24 cellular contexts compared by ENCODE assay signal in the genomic region with DNA sequence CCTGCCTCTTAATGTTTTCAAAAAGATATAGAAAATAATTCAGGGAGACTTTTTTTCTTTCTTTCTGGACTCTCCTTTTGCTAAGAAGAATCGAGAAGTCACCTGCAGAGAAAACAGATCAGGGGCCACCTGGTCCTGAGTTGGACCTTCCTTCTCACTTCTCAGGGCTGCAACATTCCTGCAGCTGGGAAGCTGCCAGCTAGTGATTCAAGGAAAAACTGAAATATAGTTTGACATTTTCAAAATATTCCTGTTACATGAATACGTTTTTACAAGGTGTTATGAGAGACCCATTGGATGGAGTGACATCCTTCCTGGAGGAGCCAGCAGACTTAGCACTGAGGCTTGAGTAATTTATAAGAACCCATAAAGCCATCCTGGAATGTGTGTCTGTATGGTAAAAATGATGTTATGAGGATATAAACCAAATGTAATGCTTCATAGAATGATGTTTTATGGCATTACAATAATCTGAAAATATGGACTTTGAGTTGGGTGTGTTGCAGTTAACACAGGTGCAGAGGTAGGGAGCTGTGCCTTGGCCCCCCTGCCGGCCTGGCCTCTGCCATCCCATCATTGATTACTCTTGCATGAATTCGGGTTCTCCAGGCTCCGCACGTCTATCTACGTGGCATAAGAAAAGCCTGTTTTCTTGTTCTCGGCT.
DNase-seq lines count a peak whose midpoint lies in the region; TF ChIP-seq lines count a peak whose summit lies in the region.
"Had no signal": no experiment of that assay in that cellular context is flagged by ENCODE, and none has a peak within 500 bp of the region (broad histone marks: within the 10 kb centered on the region; RNA-seq: fewer than 3 reads in every experiment).

No MANE protein-coding gene starts in this region.

- intact Hi-C loops in CD4-positive, alpha-beta memory T cell (cut with micrococcal nuclease), result no loop called here

- H2AFZ ChIP-seq in hepatocyte (no peak overlapping the region), smooth muscle cell (ENCODE audit: low read depth) (no peak overlapping the region)
- H2AFZ ChIP-seq: PC-9 had no signal

- WGBS in hepatocyte (ENCODE audit: low lambda C conversion rate, missing lambda C conversion rate), result 91% methylated on average over 8 of the region's 8 CpGs
- 90% methylated on average over 8 of the region's 8 CpGs for WGBS in smooth muscle cell (ENCODE audit: low lambda C conversion rate)

- peaks cover 4% of the 10 kb centered on the region for H3K27me3 Mint-ChIP-seq in activated CD4-positive, alpha-beta T cell treated with anti-CD3 and anti-CD28 coated beads, Interleukin-2, amount 10 ng/mL, durations not matched to agents 7 days and 5 days
- peaks cover 3 to 12% of the 10 kb centered on the region in 2 donors for H3K27me3 Mint-ChIP-seq in CD4-positive, alpha-beta memory T cell

- H3K79me2 ChIP-seq in hepatocyte, result no peaks in the 10 kb centered on the region
- no peaks in the 10 kb centered on the region for H3K79me2 ChIP-seq in smooth muscle cell (ENCODE audit: low read depth)

- POLR2A ChIA-PET in activated CD4-positive, alpha-beta T cell treated with anti-CD3 and anti-CD28 coated beads, Interleukin-2, amount 10 ng/mL, durations not matched to agents 7 days and 5 days (lab: Charles Lee), result no interaction called here
- POLR2A ChIA-PET in CD4-positive, alpha-beta memory T cell (lab: Charles Lee; ENCODE audit: partially characterized antibody), result no interaction called here

- no peaks in the 10 kb centered on the region for H4K20me1 ChIP-seq in hepatocyte (ENCODE audit: insufficient read depth, poor library complexity, severe bottlenecking)
- H4K20me1 ChIP-seq in smooth muscle cell (ENCODE audit: low read depth), result no peaks in the 10 kb centered on the region
- H4K20me1 ChIP-seq: BLaER1 treated with 17β-estradiol and CSF1 and Interleukin-3, amounts not matched to agents 10 nM and 100 nM had no signal

- no peaks in the 10 kb centered on the region for H3K4me1 Mint-ChIP-seq in activated CD4-positive, alpha-beta T cell treated with anti-CD3 and anti-CD28 coated beads, Interleukin-2, amount 10 ng/mL, durations not matched to agents 7 days and 5 days
- H3K4me1 Mint-ChIP-seq in CD4-positive, alpha-beta memory T cell, result no peaks in the 10 kb centered on the region

- no peaks in the 10 kb centered on the region for H3K9me3 Mint-ChIP-seq in activated CD4-positive, alpha-beta T cell treated with anti-CD3 and anti-CD28 coated beads, Interleukin-2, amount 10 ng/mL, durations not matched to agents 7 days and 5 days
- H3K9me3 Mint-ChIP-seq in CD4-positive, alpha-beta memory T cell, result peaks cover 0 to 6% (median 3%) of the 10 kb centered on the region in 8 donors

- no peaks in the 10 kb centered on the region for H3K9me2 ChIP-seq in hepatocyte (replicated peaks; ENCODE audit: insufficient read depth)

- H3K4me1 ChIP-seq in hepatocyte (ENCODE audit: insufficient read depth) (no peaks in the 10 kb centered on the region), mucosa of rectum (ENCODE audit: control insufficient read depth in 2 of 2, insufficient read depth in 2 of 2, low read length in 2 of 2) (peaks cover 7 to 36% of the 10 kb centered on the region in 2 donors), smooth muscle cell (ENCODE audit: low read depth) (no peaks in the 10 kb centered on the region)
- H3K4me1 ChIP-seq in CD4-positive, alpha-beta memory T cell (ENCODE audit: insufficient read depth, low read length), result no peaks in the 10 kb centered on the region
- H3K4me1 ChIP-seq: SJSA1 had no signal

- H3K9me3 ChIP-seq in hepatocyte (ENCODE audit: low read depth) (no peaks in the 10 kb centered on the region), mucosa of rectum (ENCODE audit: control insufficient read depth in 2 of 2, low read length in 2 of 2) (no peaks in the 10 kb centered on the region), smooth muscle cell (replicated peaks; ENCODE audit: low read depth) (no peaks in the 10 kb centered on the region)
- no peaks in the 10 kb centered on the region for H3K9me3 ChIP-seq in CD4-positive, alpha-beta memory T cell (ENCODE audit: control insufficient read depth in 1 of 2, low read length in 2 of 2)
- H3K9me3 ChIP-seq: SJSA1 had no signal

- H3K9ac ChIP-seq in mucosa of rectum (ENCODE audit: low read depth in 1 of 2, low read length in 2 of 2), result no peak overlapping the region
- peak overlapping the region; percentile 38 for H3K9ac ChIP-seq in smooth muscle cell (ENCODE audit: low read depth)
- H3K9ac ChIP-seq: BLaER1 treated with 17β-estradiol and CSF1 and Interleukin-3, amounts not matched to agents 10 nM and 100 nM had no signal

- H3K27ac Mint-ChIP-seq in activated CD4-positive, alpha-beta T cell treated with anti-CD3 and anti-CD28 coated beads, Interleukin-2, amount 10 ng/mL, durations not matched to agents 7 days and 5 days, result no peak overlapping the region
- H3K27ac Mint-ChIP-seq in CD4-positive, alpha-beta memory T cell, result no peak overlapping the region
- H3K27ac Mint-ChIP-seq: CD4-positive, alpha-beta T cell had no signal

- no peak for TF ChIP-seq CTCF in hepatocyte (IDR thresholded peaks at IDR 0.05; ENCODE audit: poor library complexity)
- no peak for TF ChIP-seq CTCF in smooth muscle cell (IDR thresholded peaks at IDR 0.05; ENCODE audit: borderline replicate concordance, insufficient read depth, poor library complexity, severe bottlenecking)

- no peak overlapping the region for H3K4me3 Mint-ChIP-seq in activated CD4-positive, alpha-beta T cell treated with anti-CD3 and anti-CD28 coated beads, Interleukin-2, amount 10 ng/mL, durations not matched to agents 7 days and 5 days
- H3K4me3 Mint-ChIP-seq in CD4-positive, alpha-beta memory T cell, result no peak overlapping the region
- H3K4me3 Mint-ChIP-seq: CD4-positive, alpha-beta T cell had no signal

- H3K27ac ChIP-seq in angular gyrus (ENCODE audit: low read depth, low read length), result peak overlapping the region; percentile 62
- H3K27ac ChIP-seq in hepatocyte, result peak overlapping the region; percentile 54
- peak overlapping the region; percentile 59 to 77 for H3K27ac ChIP-seq in mucosa of rectum (ENCODE audit: low read depth in 2 of 2, low read length in 2 of 2)
- H3K27ac ChIP-seq in smooth muscle cell (ENCODE audit: low read depth), result peak overlapping the region; percentile 43
- H3K27ac ChIP-seq in CD4-positive, alpha-beta memory T cell (ENCODE audit: low read depth, low read length), result no peak overlapping the region
- H3K27ac ChIP-seq: BLaER1 treated with 17β-estradiol and CSF1 and Interleukin-3, amounts not matched to agents 10 nM and 100 nM; PC-9; SJSA1 had no signal

- H3K4me2 ChIP-seq in hepatocyte (no peak overlapping the region), smooth muscle cell (no peak overlapping the region)
- H3K4me2 ChIP-seq: BLaER1 treated with 17β-estradiol and CSF1 and Interleukin-3, amounts not matched to agents 10 nM and 100 nM; PC-9 had no signal

- H3K4me3 ChIP-seq in hepatocyte (no peak overlapping the region), mucosa of rectum (ENCODE audit: low read length in 2 of 2) (peak overlapping the region in 1 of 2 donors; percentile 38), smooth muscle cell (no peak overlapping the region)
- H3K4me3 ChIP-seq in CD4-positive, alpha-beta memory T cell (ENCODE audit: low read length in 2 of 2), result no peak overlapping the region
- H3K4me3 ChIP-seq: BLaER1 treated with 17β-estradiol and CSF1 and Interleukin-3, amounts not matched to agents 10 nM and 100 nM; K562; PC-9; SJSA1 had no signal

- H3K27me3 ChIP-seq in hepatocyte (no peaks in the 10 kb centered on the region), mucosa of rectum (ENCODE audit: control insufficient read depth in 2 of 2, insufficient read depth in 2 of 2, low read length in 2 of 2) (no peaks in the 10 kb centered on the region), smooth muscle cell (ENCODE audit: low read depth) (no peaks in the 10 kb centered on the region)
- no peaks in the 10 kb centered on the region for H3K27me3 ChIP-seq in CD4-positive, alpha-beta memory T cell (ENCODE audit: insufficient read depth, low read length)
- H3K27me3 ChIP-seq: BLaER1 treated with 17β-estradiol and CSF1 and Interleukin-3, amounts not matched to agents 10 nM and 100 nM; SJSA1 had no signal

- H3K36me3 Mint-ChIP-seq in activated CD4-positive, alpha-beta T cell treated with anti-CD3 and anti-CD28 coated beads, Interleukin-2, amount 10 ng/mL, durations not matched to agents 7 days and 5 days (ENCODE audit: low read depth), result no peaks in the 10 kb centered on the region
- no peaks in the 10 kb centered on the region for H3K36me3 Mint-ChIP-seq in CD4-positive, alpha-beta memory T cell

- CTCF ChIA-PET in activated CD4-positive, alpha-beta T cell treated with anti-CD3 and anti-CD28 coated beads, Interleukin-2, amount 10 ng/mL, durations not matched to agents 7 days and 5 days (lab: Charles Lee), result no interaction called here
- CTCF ChIA-PET in CD4-positive, alpha-beta memory T cell (lab: Charles Lee; ENCODE audit: partially characterized antibody), result no interaction called here

- H3K36me3 ChIP-seq in hepatocyte (replicated peaks; ENCODE audit: insufficient read depth, low read depth) (no peaks in the 10 kb centered on the region), mucosa of rectum (ENCODE audit: control insufficient read depth in 2 of 2, insufficient read depth in 2 of 2, low read length in 2 of 2) (no peaks in the 10 kb centered on the region), smooth muscle cell (ENCODE audit: low read depth) (no peaks in the 10 kb centered on the region)
- no peaks in the 10 kb centered on the region for H3K36me3 ChIP-seq in CD4-positive, alpha-beta memory T cell (ENCODE audit: insufficient read depth, low read length)
- H3K36me3 ChIP-seq: BLaER1 treated with 17β-estradiol and CSF1 and Interleukin-3, amounts not matched to agents 10 nM and 100 nM; SJSA1 had no signal

- no peaks in the 10 kb centered on the region for H3F3A ChIP-seq in smooth muscle cell (ENCODE audit: low read depth)

- DNase-seq in hepatocyte (ENCODE audit: low spot score) (no peak), smooth muscle cell (lab: John Stamatoyannopoulos, UW; ENCODE audit: unreplicated experiment) (no peak)
- DNase-seq in activated naive CD4-positive, alpha-beta T cell (lab: John Stamatoyannopoulos, UW), result no peak
- no peak for DNase-seq in activated CD4-positive, alpha-beta T cell treated with anti-CD3 and anti-CD28 coated beads, Interleukin-2, amount 10 ng/mL, durations not matched to agents 7 days and 5 days
- DNase-seq in CD4-positive, alpha-beta memory T cell, result no peak
- DNase-seq: CD4-positive, alpha-beta T cell; COR-L47; DMS53; Kasumi-1; NCI-H1092 treated with DMSO at 0.1 percent for 48 hours; NCI-H1436 treated with DMSO at 0.1 percent for 48 hours; NCI-H187 treated with DMSO at 0.1 percent for 48 hours; NCI-H2171 treated with DMSO at 0.1 percent for 48 hours; NCI-H345; NCI-H524; NCI-H774; PC-9; Right ventricle myocardium superior; RPMI8226 had no signal
